In the genomic region with DNA sequence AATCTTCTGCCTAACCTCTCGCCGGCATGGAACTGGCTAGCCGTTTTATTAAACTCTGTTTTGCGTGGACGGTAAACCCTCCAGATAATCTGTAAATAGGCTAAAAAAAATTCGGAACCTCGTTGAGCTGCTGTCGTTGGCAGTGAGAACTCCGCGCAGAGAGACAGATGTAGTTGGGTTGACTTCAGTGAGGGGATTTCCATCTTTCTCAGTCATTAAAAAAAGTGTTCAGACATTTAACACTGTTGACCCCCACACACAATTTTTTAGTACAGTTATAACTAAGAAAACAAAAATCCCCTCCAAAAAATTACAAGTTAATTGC, we compare ENCODE assay signal across 8 cellular contexts. TPM values are rescaled to one million over a fixed set of nuclear protein-coding genes. Genes with fewer than 3 reads are reported as not detected.
DNase-seq lines count a peak whose midpoint lies in the region; ATAC-seq lines count a peak whose summit lies in the region.

No MANE protein-coding gene starts in this region.

- CTCF ChIA-PET in activated CD4-positive, alpha-beta memory T cell treated with anti-CD3 and anti-CD28 coated beads for 36 hours (lab: Charles Lee): interaction anchor here (1.3 to 1.8 kb wide), 3 partner anchors 13 to 53 kb away, joined by 4 to 7 read pairs (median 4); a partner anchor contains a TSS

- H3K27ac Mint-ChIP-seq in activated CD4-positive, alpha-beta memory T cell treated with anti-CD3 and anti-CD28 coated beads for 36 hours: peak overlapping the region; percentile 94
- peak overlapping the region; percentile 97 for H3K27ac Mint-ChIP-seq in stimulated activated naive B cell treated with anti-CD40 and anti-IgM and Interleukin-4, amounts not matched to agents 10 μg/mL and 1 μg/mL and 100 μg/mL, for 72 hours

- intact Hi-C loops in activated CD4-positive, alpha-beta memory T cell treated with anti-CD3 and anti-CD28 coated beads for 36 hours (cut with micrococcal nuclease): loop anchor here (5.0 kb wide), 1 partner anchor 915 kb away; a partner anchor contains a TSS

- peaks cover 56% of the 10 kb centered on the region for H3K4me1 Mint-ChIP-seq in activated CD4-positive, alpha-beta memory T cell treated with anti-CD3 and anti-CD28 coated beads for 36 hours (ENCODE audit: low read depth)
- peaks cover 14 to 36% of the 10 kb centered on the region in 2 donors for H3K4me1 Mint-ChIP-seq in stimulated activated naive B cell treated with anti-CD40 and anti-IgM and Interleukin-4, amounts not matched to agents 10 μg/mL and 1 μg/mL and 100 μg/mL, for 72 hours

- H3K27me3 Mint-ChIP-seq in activated CD4-positive, alpha-beta memory T cell treated with anti-CD3 and anti-CD28 coated beads for 36 hours: no peaks in the 10 kb centered on the region
- H3K27me3 Mint-ChIP-seq in stimulated activated naive B cell treated with anti-CD40 and anti-IgM and Interleukin-4, amounts not matched to agents 10 μg/mL and 1 μg/mL and 100 μg/mL, for 72 hours: no peaks in the 10 kb centered on the region

- peak; percentile 2 for ATAC-seq in HG03066 (IDR thresholded peaks at IDR 0.05; ENCODE audit: low read depth, unreplicated experiment)
- peak; percentile 41 to 44 for ATAC-seq in stimulated activated naive B cell treated with anti-CD40 and anti-IgM and Interleukin-4, amounts not matched to agents 10 μg/mL and 1 μg/mL and 100 μg/mL, for 72 hours (replicated peaks)

- peaks cover 45% of the 10 kb centered on the region for H3K36me3 Mint-ChIP-seq in activated CD4-positive, alpha-beta memory T cell treated with anti-CD3 and anti-CD28 coated beads for 36 hours
- peaks cover 27 to 42% of the 10 kb centered on the region in 2 donors for H3K36me3 Mint-ChIP-seq in stimulated activated naive B cell treated with anti-CD40 and anti-IgM and Interleukin-4, amounts not matched to agents 10 μg/mL and 1 μg/mL and 100 μg/mL, for 72 hours

- peak overlapping the region; percentile 93 for H3K4me3 Mint-ChIP-seq in activated CD4-positive, alpha-beta memory T cell treated with anti-CD3 and anti-CD28 coated beads for 36 hours
- H3K4me3 Mint-ChIP-seq in stimulated activated naive B cell treated with anti-CD40 and anti-IgM and Interleukin-4, amounts not matched to agents 10 μg/mL and 1 μg/mL and 100 μg/mL, for 72 hours: peak overlapping the region; percentile 92 to 96

- POLR2A ChIA-PET in activated CD4-positive, alpha-beta memory T cell treated with anti-CD3 and anti-CD28 coated beads for 36 hours (lab: Charles Lee): interaction anchor here (0.6 to 3.6 kb wide), 8 partner anchors 8 to 154 kb away, joined by 3 to 30 read pairs (median 6); a partner anchor contains a TSS

- peak; percentile 21 for DNase-seq in NOMO-1 treated with DMSO at 0.1 percent for 48 hours (lab: John Stamatoyannopoulos, UW; ENCODE audit: unreplicated experiment)
- no peak for DNase-seq in NOMO-1 treated with dmso at 0.1 percent for 144 hours (lab: John Stamatoyannopoulos, UW; ENCODE audit: unreplicated experiment)
- no peak for DNase-seq in activated CD4-positive, alpha-beta memory T cell treated with anti-CD3 and anti-CD28 coated beads for 36 hours
- DNase-seq in hepatic stellate cell (ENCODE audit: low spot score): peak; percentile 42
- no peak for DNase-seq in stimulated activated naive B cell treated with anti-CD40 and anti-IgM and Interleukin-4, amounts not matched to agents 10 μg/mL and 1 μg/mL and 100 μg/mL, for 72 hours
- no peak for DNase-seq in SKM-1 (lab: John Stamatoyannopoulos, UW; ENCODE audit: unreplicated experiment)
- DNase-seq in dedifferentiated amniotic fluid mesenchymal stem cell (ENCODE audit: extremely low spot score): no peak

- no peaks in the 10 kb centered on the region for H3K9me3 Mint-ChIP-seq in activated CD4-positive, alpha-beta memory T cell treated with anti-CD3 and anti-CD28 coated beads for 36 hours
- H3K9me3 Mint-ChIP-seq in stimulated activated naive B cell treated with anti-CD40 and anti-IgM and Interleukin-4, amounts not matched to agents 10 μg/mL and 1 μg/mL and 100 μg/mL, for 72 hours: no peaks in the 10 kb centered on the region

RNA-seq across cellular contexts. Expression of a gene that starts 0.5 kb away (rescaled TPM):
- 100 to 1,000 TPM; 429 to 457 TPM for total RNA-seq in activated CD4-positive, alpha-beta memory T cell treated with anti-CD3 and anti-CD28 coated beads for 36 hours

RNA-seq across cellular contexts. Expression of a gene that starts 21.3 kb away (rescaled TPM):
- total RNA-seq in activated CD4-positive, alpha-beta memory T cell treated with anti-CD3 and anti-CD28 coated beads for 36 hours: 10 to 100 TPM; 59.9 to 64.0 TPM

Comparison
In these comparisons a context has a peak if more than half of its experiments do, and no peak if none do; other contexts are left out.
1. DNase-seq: peak in NOMO-1 treated with DMSO at 0.1 percent for 48 hours (single experiment) and hepatic stellate cell (single experiment); none in NOMO-1 treated with dmso at 0.1 percent for 144 hours (single experiment), activated CD4-positive, alpha-beta memory T cell treated with anti-CD3 and anti-CD28 coated beads for 36 hours (single experiment), stimulated activated naive B cell treated with anti-CD40 and anti-IgM and Interleukin-4, amounts not matched to agents 10 μg/mL and 1 μg/mL and 100 μg/mL, for 72 hours (single experiment), SKM-1 (single experiment) and dedifferentiated amniotic fluid mesenchymal stem cell (single experiment).